In genomic region chr13:41263261-41263971, GRCh38 we compare ENCODE assay signal across 8 cellular contexts. TPM values are rescaled to one million over a fixed set of nuclear protein-coding genes. Genes with fewer than 3 reads are reported as not detected.
DNase-seq lines count a peak whose midpoint lies in the region; TF ChIP-seq lines count a peak whose summit lies in the region.

A gene with protein sequence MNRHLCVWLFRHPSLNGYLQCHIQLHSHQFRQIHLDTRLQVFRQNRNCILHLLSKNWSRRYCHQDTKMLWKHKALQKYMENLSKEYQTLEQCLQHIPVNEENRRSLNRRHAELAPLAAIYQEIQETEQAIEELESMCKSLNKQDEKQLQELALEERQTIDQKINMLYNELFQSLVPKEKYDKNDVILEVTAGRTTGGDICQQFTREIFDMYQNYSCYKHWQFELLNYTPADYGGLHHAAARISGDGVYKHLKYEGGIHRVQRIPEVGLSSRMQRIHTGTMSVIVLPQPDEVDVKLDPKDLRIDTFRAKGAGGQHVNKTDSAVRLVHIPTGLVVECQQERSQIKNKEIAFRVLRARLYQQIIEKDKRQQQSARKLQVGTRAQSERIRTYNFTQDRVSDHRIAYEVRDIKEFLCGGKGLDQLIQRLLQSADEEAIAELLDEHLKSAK (minus strand): TSS chr13:41263576. CDS start chr13:41260907, 2,669 bp downstream.

- H3K27me3 ChIP-seq in osteoblast (ENCODE audit: insufficient read depth, low read length) (no peaks in the 10 kb centered on the region), testis (no peaks in the 10 kb centered on the region)

- H4K20me1 ChIP-seq in osteoblast (ENCODE audit: insufficient read depth, low read length): no peaks in the 10 kb centered on the region

- H2AFZ ChIP-seq in osteoblast (ENCODE audit: low read length): peak within 1 kb of the TSS; percentile 95

- peak within 1 kb of the TSS; percentile 74 for H3K27ac ChIP-seq in SK-N-MC
- H3K27ac ChIP-seq in osteoblast (ENCODE audit: low read depth, low read length): peak within 1 kb of the TSS; percentile 60
- H3K27ac ChIP-seq in testis: peak within 1 kb of the TSS; percentile 80 to 95

- peaks cover 7% of the 10 kb centered on the region for H3K9me3 Mint-ChIP-seq in activated naive CD4-positive, alpha-beta T cell treated with anti-CD3 and anti-CD28 coated beads, Interleukin-2, amount 10 ng/mL, durations not matched to agents 7 days and 5 days

- WGBS in testis, 2 donors: 1% methylated on average over 32 of the region's 32 CpGs

- H3K9ac ChIP-seq in SK-N-MC (ENCODE audit: insufficient read length): peak within 1 kb of the TSS; percentile 88

- H3K27ac Mint-ChIP-seq in activated naive CD4-positive, alpha-beta T cell treated with anti-CD3 and anti-CD28 coated beads, Interleukin-2, amount 10 ng/mL, durations not matched to agents 7 days and 5 days: peak within 1 kb of the TSS; percentile 92

- peaks cover 5% of the 10 kb centered on the region; the same call in 1 of the 2 replicates for H3K9me3 ChIP-seq in SK-N-MC (ENCODE audit: low read depth, low read length)
- no peaks in the 10 kb centered on the region for H3K9me3 ChIP-seq in osteoblast (ENCODE audit: low read depth, low read length)
- H3K9me3 ChIP-seq in testis: no peaks in the 10 kb centered on the region

- peak within 1 kb of the TSS; percentile 81 for H3K4me3 ChIP-seq in HFF-Myc (replicated peaks; ENCODE audit: low read depth, low read length)
- peak within 1 kb of the TSS; percentile 99 for H3K4me3 ChIP-seq in SK-N-MC
- peak within 1 kb of the TSS; percentile 79 for H3K4me3 ChIP-seq in osteoblast (ENCODE audit: insufficient read depth, low read length)
- peak within 1 kb of the TSS; percentile 72 to 82 for H3K4me3 ChIP-seq in testis

- no peak for TF ChIP-seq POLR2A in testis (IDR thresholded peaks at IDR 0.05)

- peak within 1 kb of the TSS; percentile 91 for H3K4me2 ChIP-seq in osteoblast (ENCODE audit: insufficient read depth, low read length)

- H3K36me3 ChIP-seq in SK-N-MC (ENCODE audit: insufficient read depth, low read length): peaks cover 22% of the 10 kb centered on the region
- H3K36me3 ChIP-seq in osteoblast (ENCODE audit: insufficient read depth, low read length): peaks cover 11% of the 10 kb centered on the region
- no peaks in the 10 kb centered on the region for H3K36me3 ChIP-seq in testis (ENCODE audit: low read depth, missing control alignments)

- peaks cover 29% of the 10 kb centered on the region for H3K36me3 Mint-ChIP-seq in activated naive CD4-positive, alpha-beta T cell treated with anti-CD3 and anti-CD28 coated beads, Interleukin-2, amount 10 ng/mL, durations not matched to agents 7 days and 5 days

- H3K4me3 Mint-ChIP-seq in activated naive CD4-positive, alpha-beta T cell treated with anti-CD3 and anti-CD28 coated beads, Interleukin-2, amount 10 ng/mL, durations not matched to agents 7 days and 5 days: peak within 1 kb of the TSS; percentile 85

- peaks cover 20% of the 10 kb centered on the region for H3K4me1 Mint-ChIP-seq in activated naive CD4-positive, alpha-beta T cell treated with anti-CD3 and anti-CD28 coated beads, Interleukin-2, amount 10 ng/mL, durations not matched to agents 7 days and 5 days

- H3K4me1 ChIP-seq in osteoblast (ENCODE audit: insufficient read depth, low read length): peaks cover 6% of the 10 kb centered on the region
- peaks cover 7% of the 10 kb centered on the region for H3K4me1 ChIP-seq in testis

- TF ChIP-seq CTCF in HFF-Myc (IDR thresholded peaks at IDR 0.05; ENCODE audit: low read depth, low read length, missing control alignments) (no peak), osteoblast (IDR thresholded peaks at IDR 0.05; ENCODE audit: extremely low read depth, low read depth, low read length) (no peak), testis (IDR thresholded peaks at IDR 0.05) (no peak)

- H3K79me2 ChIP-seq in osteoblast (ENCODE audit: insufficient read depth, low read length): peaks cover 3% of the 10 kb centered on the region

- CTCF ChIA-PET in activated naive CD4-positive, alpha-beta T cell treated with anti-CD3 and anti-CD28 coated beads, Interleukin-2, amount 10 ng/mL, durations not matched to agents 7 days and 5 days (lab: Charles Lee): interaction anchor here (1.3 kb wide), 1 partner anchor 52 kb away, joined by 3 read pairs; no protein-coding TSS in a partner anchor

- DNase-seq in GM04504 (ENCODE audit: low read depth) (peak; percentile 49), HFF-Myc (ENCODE audit: extremely low read depth, low read depth) (peak; percentile 49), MV-4-11 (lab: John Stamatoyannopoulos, UW) (peak; percentile 75), SK-N-MC (ENCODE audit: low read depth, low spot score) (peak; percentile 57), globus pallidus (ENCODE audit: low spot score) (peak; percentile 92), osteoblast (ENCODE audit: insufficient read length, low spot score, missing footprints) (peak; percentile 88), testis (peak; percentile 90)
- DNase-seq in activated naive CD4-positive, alpha-beta T cell treated with anti-CD3 and anti-CD28 coated beads, Interleukin-2, amount 10 ng/mL, durations not matched to agents 7 days and 5 days: peak; percentile 86

- no peaks in the 10 kb centered on the region for H3K27me3 Mint-ChIP-seq in activated naive CD4-positive, alpha-beta T cell treated with anti-CD3 and anti-CD28 coated beads, Interleukin-2, amount 10 ng/mL, durations not matched to agents 7 days and 5 days

- intact Hi-C loops in testis (cut with DNase I; ENCODE audit: low total_unique reads): no loop called here

RNA-seq across cellular contexts. Expression of the gene that starts here (rescaled TPM):
- total RNA-seq in osteoblast: 6.9 and 13.0 TPM in 2 replicates
- 10 to 100 TPM; 20.3 to 32.8 TPM for total RNA-seq in testis
- 23.7 TPM for polyA plus RNA-seq in testis (ENCODE audit: insufficient read depth, low read depth, low replicate concordance)

Comparison
In these comparisons a context has a peak if more than half of its experiments do, and no peak if none do; other contexts are left out.
1. Peak in every context shown above with its lines: DNase-seq, H3K4me3 ChIP-seq and H3K27ac ChIP-seq.